17 cellular contexts compared by ENCODE assay signal in genomic region chr9:127583605-127584053, GRCh38. TPM values are rescaled to one million over a fixed set of nuclear protein-coding genes. Genes with fewer than 3 reads are reported as not detected.
A peak's percentile ranks its signal among the peaks of the same experiment; 100 is the strongest.
DNase-seq lines count a peak whose midpoint lies in the region; ATAC-seq and TF ChIP-seq lines count a peak whose summit lies in the region.
"Had no signal": no experiment of that assay in that cellular context is flagged by ENCODE, and none has a peak within 500 bp of the region (broad histone marks: within the 10 kb centered on the region; RNA-seq: fewer than 3 reads in every experiment).

No MANE protein-coding gene starts in this region.

- H3K27ac ChIP-seq in breast epithelium (peak overlapping the region; percentile 54 to 59), left lung (peak overlapping the region; percentile 48 to 62), hepatocyte (no peak overlapping the region)
- H3K27ac ChIP-seq: parathyroid adenoma had no signal

- no peak overlapping the region for H3K4me3 Mint-ChIP-seq in activated naive CD4-positive, alpha-beta T cell treated with anti-CD3 and anti-CD28 coated beads, Interleukin-2, amount 10 ng/mL, durations not matched to agents 7 days and 5 days

- H3K4me3 ChIP-seq in breast epithelium: no peak overlapping the region
- H3K4me3 ChIP-seq in left lung: no peak overlapping the region
- H3K4me3 ChIP-seq in hepatocyte: no peak overlapping the region
- H3K4me3 ChIP-seq: heart left ventricle, lung had no signal

- peaks cover 10% of the 10 kb centered on the region for H3K36me3 Mint-ChIP-seq in activated naive CD4-positive, alpha-beta T cell treated with anti-CD3 and anti-CD28 coated beads, Interleukin-2, amount 10 ng/mL, durations not matched to agents 7 days and 5 days

- 79% methylated on average over 1 of the region's 1 CpG for WGBS in hepatocyte (ENCODE audit: low lambda C conversion rate, missing lambda C conversion rate)

- no peaks in the 10 kb centered on the region for H3K9me3 Mint-ChIP-seq in activated naive CD4-positive, alpha-beta T cell treated with anti-CD3 and anti-CD28 coated beads, Interleukin-2, amount 10 ng/mL, durations not matched to agents 7 days and 5 days

- no peak overlapping the region for H2AFZ ChIP-seq in hepatocyte
- H2AFZ ChIP-seq: parathyroid adenoma had no signal

- H3K27ac Mint-ChIP-seq in activated naive CD4-positive, alpha-beta T cell treated with anti-CD3 and anti-CD28 coated beads, Interleukin-2, amount 10 ng/mL, durations not matched to agents 7 days and 5 days: peak overlapping the region; percentile 14

- H3K79me2 ChIP-seq in hepatocyte: no peaks in the 10 kb centered on the region
- H3K79me2 ChIP-seq: parathyroid adenoma had no signal

- H3K4me1 Mint-ChIP-seq in activated naive CD4-positive, alpha-beta T cell treated with anti-CD3 and anti-CD28 coated beads, Interleukin-2, amount 10 ng/mL, durations not matched to agents 7 days and 5 days: peaks cover 40% of the 10 kb centered on the region

- no peaks in the 10 kb centered on the region for H3K36me3 ChIP-seq in breast epithelium
- no peaks in the 10 kb centered on the region for H3K36me3 ChIP-seq in left lung
- no peaks in the 10 kb centered on the region for H3K36me3 ChIP-seq in hepatocyte (replicated peaks; ENCODE audit: insufficient read depth, low read depth)
- H3K36me3 ChIP-seq: heart left ventricle had no signal

- CTCF ChIA-PET in activated naive CD4-positive, alpha-beta T cell treated with anti-CD3 and anti-CD28 coated beads, Interleukin-2, amount 10 ng/mL, durations not matched to agents 7 days and 5 days (lab: Charles Lee): interaction anchor here (0.9 to 2.8 kb wide), 4 partner anchors 55 to 151 kb away, joined by 3 to 32 read pairs (median 4); partner anchors contain the start of gene TOR2A

- H3K27me3 ChIP-seq in breast epithelium (no peaks in the 10 kb centered on the region), left lung (no peaks in the 10 kb centered on the region), hepatocyte (no peaks in the 10 kb centered on the region)
- H3K27me3 ChIP-seq: heart left ventricle had no signal

- ATAC-seq in left lung: no peak
- no peak for ATAC-seq in GM19452 (IDR thresholded peaks at IDR 0.05; ENCODE audit: unreplicated experiment)
- ATAC-seq: activated CD4-positive, CD25-positive, alpha-beta regulatory T cell treated with anti-CD3 and anti-CD28 coated beads, Interleukin-2, amount 50 U/mL, for 24 hours; heart left ventricle; stimulated activated naive CD8-positive, alpha-beta T cell treated with anti-CD3 and anti-CD28 coated beads, Interleukin-15, Interleukin-2, amounts not matched to agents 100 U/mL and 50 U/mL, for 24 hours had no signal

- intact Hi-C loops in breast epithelium (cut with DNase I; ENCODE audit: low total_unique reads): no loop called here
- intact Hi-C loops in left lung (cut with DNase I): no loop called here

- TF ChIP-seq POLR2A in breast epithelium (IDR thresholded peaks at IDR 0.05): no peak

- no peaks in the 10 kb centered on the region for H3K9me3 ChIP-seq in breast epithelium
- no peaks in the 10 kb centered on the region for H3K9me3 ChIP-seq in left lung
- H3K9me3 ChIP-seq in hepatocyte (ENCODE audit: low read depth): no peaks in the 10 kb centered on the region
- H3K9me3 ChIP-seq: heart left ventricle, SK-N-SH had no signal

- H3K27me3 Mint-ChIP-seq in activated naive CD4-positive, alpha-beta T cell treated with anti-CD3 and anti-CD28 coated beads, Interleukin-2, amount 10 ng/mL, durations not matched to agents 7 days and 5 days: peaks cover 32% of the 10 kb centered on the region

- H4K20me1 ChIP-seq in hepatocyte (ENCODE audit: insufficient read depth, poor library complexity, severe bottlenecking): no peaks in the 10 kb centered on the region

- no peaks in the 10 kb centered on the region for H3K9me2 ChIP-seq in hepatocyte (replicated peaks; ENCODE audit: insufficient read depth)
- H3K9me2 ChIP-seq: SK-N-SH had no signal

- DNase-seq in activated naive CD4-positive, alpha-beta T cell treated with anti-CD3 and anti-CD28 coated beads, Interleukin-2, amount 10 ng/mL, durations not matched to agents 7 days and 5 days: no peak
- DNase-seq in activated naive CD4-positive, alpha-beta T cell treated with anti-CD3 and anti-CD28 coated beads, Interleukin-2, amount 50 U/mL, for 16 hours: no peak
- DNase-seq in breast epithelium (ENCODE audit: low spot score in 2 of 2) (no peak), left lung (no peak), hepatocyte (ENCODE audit: low spot score) (no peak), globus pallidus (ENCODE audit: low spot score) (no peak), middle frontal gyrus (ENCODE audit: extremely low spot score, low spot score) (no peak)
- DNase-seq: heart left ventricle; NCI-H1105 treated with DMSO at 0.1 percent for 48 hours; NCI-H69; SK-N-SH; stimulated activated CD4-positive, alpha-beta T cell treated with anti-CD3 and anti-CD28 coated beads, Interleukin-4, amount 100 ng/mL, for 1 hour; stimulated activated naive CD8-positive, alpha-beta T cell treated with anti-CD3 and anti-CD28 coated beads, Interleukin-15, Interleukin-2, amounts not matched to agents 100 U/mL and 50 U/mL, for 24 hours had no signal

- TF ChIP-seq CTCF in breast epithelium (IDR thresholded peaks at IDR 0.05) (no peak), left lung (IDR thresholded peaks at IDR 0.05) (no peak), hepatocyte (IDR thresholded peaks at IDR 0.05; ENCODE audit: poor library complexity) (no peak)

- no peak overlapping the region for H3K4me2 ChIP-seq in hepatocyte
- H3K4me2 ChIP-seq: SK-N-SH had no signal

- H3K4me1 ChIP-seq in breast epithelium: peaks cover 0 to 13% of the 10 kb centered on the region in 2 donors
- H3K4me1 ChIP-seq in left lung: peaks cover 14 to 68% of the 10 kb centered on the region in 2 donors
- H3K4me1 ChIP-seq in hepatocyte (ENCODE audit: insufficient read depth): peaks cover 6% of the 10 kb centered on the region
- H3K4me1 ChIP-seq: parathyroid adenoma had no signal

RNA-seq across cellular contexts. Expression of gene STXBP1, which starts 28.4 kb away (rescaled TPM):
- total RNA-seq in breast epithelium: 10 to 100 TPM; 19.0 to 45.9 (median 43.2) TPM
- 10 to 100 TPM; 63.0 to 76.7 TPM for total RNA-seq in left lung
- 10.7 and 27.6 TPM in 2 replicates for total RNA-seq in hepatocyte
- 18.0 and 22.6 TPM in 2 replicates for polyA plus RNA-seq in hepatocyte
